Comparison of ENCODE assay signal across 16 cellular contexts in genomic region chr14:63685401-63685800, GRCh38.
"Had no signal": no experiment of that assay in that cellular context is flagged by ENCODE, and none has a peak within 500 bp of the region (broad histone marks: within the 10 kb centered on the region; RNA-seq: fewer than 3 reads in every experiment).

No MANE protein-coding gene starts in this region.

- H3K4me3 ChIP-seq: left ventricle myocardium inferior, lung, ovary, right atrium auricular region, skin epidermis, spleen, suprapubic skin, thoracic aorta, tibial artery, upper lobe of right lung had no signal

- DNase-seq: hippocampal formation; left ventricle myocardium inferior; mesendoderm; naive B cell; ovary; spleen; stimulated activated CD4-positive, alpha-beta T cell treated with anti-CD3 and anti-CD28 coated beads, Interleukin-4, amount 100 ng/mL, for 24 hours; stimulated activated naive CD4-positive, alpha-beta T cell; tibial artery; trophoblast cell; upper lobe of right lung had no signal

- H3K36me3 ChIP-seq: ovary, right atrium auricular region, suprapubic skin had no signal

- H3K9me3 ChIP-seq: left ventricle myocardium inferior, ovary, right atrium auricular region, spleen, suprapubic skin, thoracic aorta, tibial artery, upper lobe of right lung had no signal

- H3K27ac ChIP-seq: left ventricle myocardium inferior, ovary, right atrium auricular region, skin epidermis, spleen, suprapubic skin, thoracic aorta, tibial artery, upper lobe of right lung had no signal

- H3K4me1 ChIP-seq: left ventricle myocardium inferior, right atrium auricular region, spleen, suprapubic skin, tibial artery, upper lobe of right lung had no signal
